In genomic region chr11:72833083-72833733, GRCh38 we compare ENCODE assay signal across 10 cellular contexts. TPM values are rescaled to one million over a fixed set of nuclear protein-coding genes. Genes with fewer than 3 reads are reported as not detected.
DNase-seq lines count a peak whose midpoint lies in the region; ATAC-seq and TF ChIP-seq lines count a peak whose summit lies in the region.
"Had no signal": no experiment of that assay in that cellular context is flagged by ENCODE, and none has a peak within 500 bp of the region (broad histone marks: within the 10 kb centered on the region; RNA-seq: fewer than 3 reads in every experiment).

No MANE protein-coding gene starts in this region.

- H3K9me3 Mint-ChIP-seq in stimulated activated naive CD8-positive, alpha-beta T cell treated with anti-CD3 and anti-CD28 coated beads, Interleukin-15, Interleukin-2, amounts not matched to agents 100 ng/mL and 50 ng/mL, for 24 hours: no peaks in the 10 kb centered on the region
- H3K9me3 Mint-ChIP-seq in dendritic cell treated with granulocyte-macrophage colony-stimulating factor and Interleukin-4, amounts not matched to agents 40 ng/mL and 50 ng/mL, for 4 days: no peaks in the 10 kb centered on the region

- intact Hi-C loops in dendritic cell treated with granulocyte-macrophage colony-stimulating factor and Interleukin-4, amounts not matched to agents 40 ng/mL and 50 ng/mL, for 4 days (cut with micrococcal nuclease): loop anchor here (2.0 kb wide), 1 partner anchor 346 kb away; no protein-coding TSS in a partner anchor

- peaks cover 7% of the 10 kb centered on the region for H3K4me1 Mint-ChIP-seq in stimulated activated naive CD8-positive, alpha-beta T cell treated with anti-CD3 and anti-CD28 coated beads, Interleukin-15, Interleukin-2, amounts not matched to agents 100 ng/mL and 50 ng/mL, for 24 hours (ENCODE audit: low read depth)
- H3K4me1 Mint-ChIP-seq in dendritic cell treated with granulocyte-macrophage colony-stimulating factor and Interleukin-4, amounts not matched to agents 40 ng/mL and 50 ng/mL, for 4 days (ENCODE audit: low read depth): peaks cover 60% of the 10 kb centered on the region

- no peaks in the 10 kb centered on the region for H3K27me3 Mint-ChIP-seq in stimulated activated naive CD8-positive, alpha-beta T cell treated with anti-CD3 and anti-CD28 coated beads, Interleukin-15, Interleukin-2, amounts not matched to agents 100 ng/mL and 50 ng/mL, for 24 hours
- H3K27me3 Mint-ChIP-seq in dendritic cell treated with granulocyte-macrophage colony-stimulating factor and Interleukin-4, amounts not matched to agents 40 ng/mL and 50 ng/mL, for 4 days: no peaks in the 10 kb centered on the region

- ATAC-seq in stimulated activated naive CD8-positive, alpha-beta T cell treated with anti-CD3 and anti-CD28 coated beads, Interleukin-15, Interleukin-2, amounts not matched to agents 100 U/mL and 50 U/mL, for 24 hours: no peak
- no peak for ATAC-seq in GM21529 (IDR thresholded peaks at IDR 0.05; ENCODE audit: unreplicated experiment)

- H3K27ac Mint-ChIP-seq in stimulated activated naive CD8-positive, alpha-beta T cell treated with anti-CD3 and anti-CD28 coated beads, Interleukin-15, Interleukin-2, amounts not matched to agents 100 ng/mL and 50 ng/mL, for 24 hours: peak overlapping the region; percentile 76
- H3K27ac Mint-ChIP-seq in dendritic cell treated with granulocyte-macrophage colony-stimulating factor and Interleukin-4, amounts not matched to agents 40 ng/mL and 50 ng/mL, for 4 days: peak overlapping the region; percentile 15

- H3K4me3 Mint-ChIP-seq in stimulated activated naive CD8-positive, alpha-beta T cell treated with anti-CD3 and anti-CD28 coated beads, Interleukin-15, Interleukin-2, amounts not matched to agents 100 ng/mL and 50 ng/mL, for 24 hours: no peak overlapping the region
- no peak overlapping the region for H3K4me3 Mint-ChIP-seq in dendritic cell treated with granulocyte-macrophage colony-stimulating factor and Interleukin-4, amounts not matched to agents 40 ng/mL and 50 ng/mL, for 4 days

- H3K36me3 Mint-ChIP-seq in stimulated activated naive CD8-positive, alpha-beta T cell treated with anti-CD3 and anti-CD28 coated beads, Interleukin-15, Interleukin-2, amounts not matched to agents 100 ng/mL and 50 ng/mL, for 24 hours (ENCODE audit: low read depth): peaks cover 22% of the 10 kb centered on the region
- peaks cover 88% of the 10 kb centered on the region for H3K36me3 Mint-ChIP-seq in dendritic cell treated with granulocyte-macrophage colony-stimulating factor and Interleukin-4, amounts not matched to agents 40 ng/mL and 50 ng/mL, for 4 days (ENCODE audit: low read depth)

- H3K4me3 ChIP-seq in neutrophil (ENCODE audit: low read depth in 1 of 2, low read length in 1 of 2): no peak overlapping the region
- H3K4me3 ChIP-seq: BLaER1 had no signal

- TF ChIP-seq CTCF in neutrophil (IDR thresholded peaks at IDR 0.05) (no peak), GM20000 (IDR thresholded peaks at IDR 0.05; ENCODE audit: extremely low read depth, missing control alignments) (no peak)

- H3K27me3 ChIP-seq in neutrophil: no peaks in the 10 kb centered on the region
- H3K27me3 ChIP-seq: BLaER1 had no signal

- H3K27ac ChIP-seq in neutrophil: peak overlapping the region; percentile 98
- H3K27ac ChIP-seq: BLaER1 had no signal

- no peak for DNase-seq in stimulated activated naive CD8-positive, alpha-beta T cell treated with anti-CD3 and anti-CD28 coated beads, Interleukin-15, Interleukin-2, amounts not matched to agents 100 U/mL and 50 U/mL, for 24 hours
- DNase-seq in GM20000 (ENCODE audit: low spot score) (no peak), H4 (ENCODE audit: low spot score) (no peak)
- no peak for DNase-seq in central memory CD4-positive, alpha-beta T cell
- DNase-seq: GDM1 had no signal

- peaks cover 68% of the 10 kb centered on the region for H3K36me3 ChIP-seq in neutrophil

- H3K9me3 ChIP-seq in neutrophil: no peaks in the 10 kb centered on the region
- H3K9me3 ChIP-seq: BLaER1 had no signal

- peaks cover 27 to 45% of the 10 kb centered on the region in 2 experiments for H3K4me1 ChIP-seq in neutrophil (ENCODE audit: control insufficient read depth in 1 of 2, insufficient read depth in 1 of 2, low read depth in 1 of 2, low read length in 1 of 2)

RNA-seq across cellular contexts. Expression of gene ATG16L2, which starts 19.0 kb away (rescaled TPM):
- 0.66 and 3.4 TPM in 2 replicates for total RNA-seq in H4 (2014; rRNA removed; shearing (Covaris generic))

RNA-seq across cellular contexts. Expression of gene STARD10, which starts 39.4 kb away (rescaled TPM):
- 23.2 and 25.1 TPM in 2 replicates for total RNA-seq in H4 (2014; rRNA removed; shearing (Covaris generic))
